Comparison of ENCODE assay signal across 8 cellular contexts in genomic region chr15:73051811-73052678, GRCh38. TPM values are rescaled to one million over a fixed set of nuclear protein-coding genes. Genes with fewer than 3 reads are reported as not detected.
A peak's percentile ranks its signal among the peaks of the same experiment; 100 is the strongest.
DNase-seq lines count a peak whose midpoint lies in the region; ATAC-seq, FAIRE-seq and TF ChIP-seq lines count a peak whose summit lies in the region.

TSS of gene NEO1 (plus strand) at chr15:73052463. CDS start at chr15:73052676, 213 bp downstream.

- FAIRE-seq in H54 (lab: Jason Lieb, UNC) = no peak

- H3K27me3 Mint-ChIP-seq in activated naive CD8-positive, alpha-beta T cell treated with anti-CD3 and anti-CD28 coated beads, Interleukin-2, amount 50 U/mL, for 24 hours = peaks cover 22% of the 10 kb centered on the region
- peaks cover 30% of the 10 kb centered on the region for H3K27me3 Mint-ChIP-seq in osteocyte (ENCODE audit: unreplicated experiment)

- TF ChIP-seq CTCF in NB4 (IDR thresholded peaks at IDR 0.05; ENCODE audit: low read depth, low read length) = no peak
- no peak for TF ChIP-seq CTCF in osteocyte (IDR thresholded peaks at IDR 0.05)

- intact Hi-C loops in Right ventricle myocardium superior (cut with DNase I) = no loop called here

- DNase-seq in DMS114 treated with DMSO at 0.1 percent for 48 hours (lab: John Stamatoyannopoulos, UW; ENCODE audit: unreplicated experiment) (peak; percentile 70), H54 (ENCODE audit: insufficient read length, low spot score) (peak; percentile 41), NB4 (ENCODE audit: low read depth) (peak; percentile 63), SW480 (ENCODE audit: low spot score) (peak; percentile 81), Right ventricle myocardium superior (peak; percentile 91), osteocyte (ENCODE audit: extremely low spot score, unreplicated experiment) (peak; percentile 94)
- DNase-seq in activated naive CD8-positive, alpha-beta T cell treated with anti-CD3 and anti-CD28 coated beads, Interleukin-2, amount 50 U/mL, for 24 hours = peak; percentile 72

- H3K27ac ChIP-seq in temporal lobe (ENCODE audit: low read depth, low read length) = peak within 1 kb of the TSS; percentile 94

- H3K36me3 Mint-ChIP-seq in activated naive CD8-positive, alpha-beta T cell treated with anti-CD3 and anti-CD28 coated beads, Interleukin-2, amount 50 U/mL, for 24 hours (ENCODE audit: low read depth) = no peaks in the 10 kb centered on the region
- H3K36me3 Mint-ChIP-seq in osteocyte (ENCODE audit: unreplicated experiment) = no peaks in the 10 kb centered on the region

- H3K4me3 ChIP-seq in NB4 (ENCODE audit: low read depth, low read length) = peak within 1 kb of the TSS; percentile 50

- peak within 1 kb of the TSS; percentile 80 for H3K4me3 Mint-ChIP-seq in activated naive CD8-positive, alpha-beta T cell treated with anti-CD3 and anti-CD28 coated beads, Interleukin-2, amount 50 U/mL, for 24 hours
- peak within 1 kb of the TSS; percentile 80 for H3K4me3 Mint-ChIP-seq in osteocyte (ENCODE audit: unreplicated experiment)

- peaks cover 11% of the 10 kb centered on the region for H3K4me1 Mint-ChIP-seq in activated naive CD8-positive, alpha-beta T cell treated with anti-CD3 and anti-CD28 coated beads, Interleukin-2, amount 50 U/mL, for 24 hours
- peaks cover 8% of the 10 kb centered on the region for H3K4me1 Mint-ChIP-seq in osteocyte (ENCODE audit: unreplicated experiment)

- peak within 1 kb of the TSS; percentile 34 for H3K27ac Mint-ChIP-seq in activated naive CD8-positive, alpha-beta T cell treated with anti-CD3 and anti-CD28 coated beads, Interleukin-2, amount 50 U/mL, for 24 hours
- peak within 1 kb of the TSS; percentile 57 for H3K27ac Mint-ChIP-seq in osteocyte (ENCODE audit: unreplicated experiment)

- ATAC-seq in activated naive CD8-positive, alpha-beta T cell treated with anti-CD3 and anti-CD28 coated beads, Interleukin-2, amount 50 U/mL, for 24 hours = peak; percentile 77
- peak; percentile 97 for ATAC-seq in Right ventricle myocardium superior (ENCODE audit: poor library complexity)

- no peaks in the 10 kb centered on the region for H3K9me3 Mint-ChIP-seq in activated naive CD8-positive, alpha-beta T cell treated with anti-CD3 and anti-CD28 coated beads, Interleukin-2, amount 50 U/mL, for 24 hours
- H3K9me3 Mint-ChIP-seq in osteocyte (ENCODE audit: unreplicated experiment) = no peaks in the 10 kb centered on the region

- peak; percentile 32; the same call in 1 of the 2 replicates for TF ChIP-seq POLR2A in H54 (IDR thresholded peaks at IDR 0.05; ENCODE audit: low read depth, low read length)
- no peak for TF ChIP-seq POLR2A in NB4 (IDR thresholded peaks at IDR 0.05; ENCODE audit: extremely low read depth, insufficient read length)

RNA-seq across cellular contexts. Expression of gene NEO1, which starts in this region (rescaled TPM):
- total RNA-seq in Right ventricle myocardium superior = 11.1 TPM
- 24.9 and 25.5 TPM in 2 replicates for total RNA-seq in osteocyte
- 151 TPM for total RNA-seq in temporal lobe

Comparison
In these comparisons a context has a peak if more than half of its experiments do, and no peak if none do; other contexts are left out.
1. Peak in every context shown above with its lines: DNase-seq, ATAC-seq, H3K4me3 ChIP-seq and H3K27ac ChIP-seq.
2. DNase-seq: peak in every context shown above with its lines; median percentile 94 in osteocyte; 91 in Right ventricle myocardium superior; 81 in SW480; 72 in activated naive CD8-positive, alpha-beta T cell treated with anti-CD3 and anti-CD28 coated beads, Interleukin-2, amount 50 U/mL, for 24 hours; 70 in DMS114 treated with DMSO at 0.1 percent for 48 hours; 63 in NB4; 41 in H54.